ENCODE assay signal across 8 cellular contexts in the genomic region with DNA sequence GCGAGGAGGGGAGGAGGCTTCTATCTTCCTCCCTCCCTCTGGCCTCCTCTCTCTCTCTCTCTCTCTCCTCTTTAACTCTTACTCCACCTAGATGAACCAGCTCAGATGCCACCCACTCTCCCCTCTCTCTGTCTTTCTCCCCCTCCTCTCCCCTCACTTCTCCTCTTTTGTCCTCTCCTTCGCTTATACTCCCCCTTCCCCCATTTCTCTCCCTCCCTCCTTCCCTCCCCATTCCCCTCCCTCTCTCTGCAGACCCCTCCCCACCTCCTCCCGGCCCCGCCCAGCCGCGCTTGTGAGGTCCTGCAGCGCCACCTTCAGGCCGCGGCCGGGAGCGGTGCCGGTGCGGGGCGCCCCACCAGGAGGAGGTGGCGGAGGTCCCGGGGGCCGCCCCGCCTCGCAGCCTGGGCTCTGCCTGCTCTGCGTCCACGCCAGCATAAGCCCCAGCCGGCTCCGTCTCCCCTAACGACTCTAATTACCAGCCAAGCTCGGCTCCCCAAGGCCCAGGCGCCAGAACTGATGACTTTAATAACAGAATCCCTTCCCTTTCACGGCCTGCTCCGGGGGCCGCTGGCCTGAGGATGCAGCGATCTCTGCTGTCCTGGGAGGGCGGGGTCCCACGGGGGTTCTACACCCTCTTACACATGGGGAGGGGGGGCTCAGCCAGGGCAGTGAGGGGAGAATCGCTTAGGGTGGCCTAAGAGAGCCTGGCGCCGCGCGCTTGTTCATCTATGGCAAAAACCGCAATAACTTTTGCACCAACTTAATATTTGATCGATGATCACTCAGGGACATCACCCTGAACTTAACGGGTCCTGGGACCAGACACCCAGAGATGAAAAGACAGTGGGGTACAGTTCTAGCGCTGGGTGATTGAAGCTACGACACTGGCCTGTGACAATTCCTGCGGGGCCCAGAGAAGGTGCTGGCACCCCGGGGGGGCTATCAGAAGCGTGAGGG.
DNase-seq lines count a peak whose midpoint lies in the region; ATAC-seq and TF ChIP-seq lines count a peak whose summit lies in the region.

No MANE protein-coding gene starts in this region.

- TF ChIP-seq CTCF in GM10266 (IDR thresholded peaks at IDR 0.05; ENCODE audit: control insufficient read depth, insufficient read depth, low read depth, missing control alignments) (peak; percentile 54), body of pancreas (IDR thresholded peaks at IDR 0.05) (peak; percentile 15 to 56 (median 46))

- no peaks in the 10 kb centered on the region for H3K36me3 ChIP-seq in body of pancreas (replicated peaks in 1 of 2; ENCODE audit: insufficient read depth in 1 of 2, low read depth in 2 of 2)

- ATAC-seq in body of pancreas (no peak), HG03457 (IDR thresholded peaks at IDR 0.05; ENCODE audit: unreplicated experiment) (no peak), HG03565 (IDR thresholded peaks at IDR 0.05; ENCODE audit: unreplicated experiment) (no peak)

- TF ChIP-seq POLR2A in body of pancreas (IDR thresholded peaks at IDR 0.05) = no peak

- peaks cover 0 to 1% (median 0%) of the 10 kb centered on the region in 3 donors for H3K9me3 ChIP-seq in body of pancreas

- peak; percentile 52 for DNase-seq in GM10266 (ENCODE audit: extremely low spot score)
- DNase-seq in NCI-H2171 treated with DMSO at 0.1 percent for 48 hours (lab: John Stamatoyannopoulos, UW) = peak; percentile 65
- peak; percentile 21 to 61 (median 36) for DNase-seq in body of pancreas
- peak; percentile 18 for DNase-seq in iris pigment epithelial cell (ENCODE audit: low read depth)
- peak; percentile 6 to 22 (median 7) for DNase-seq in stimulated activated CD4-positive, alpha-beta T cell treated with anti-CD3 and anti-CD28 coated beads, TNF-alpha, amount 100 ng/mL, for 48 hours (ENCODE audit: low read depth in 3 of 3)
- no peak for DNase-seq in COLO829 (ENCODE audit: low spot score)

- H3K4me3 ChIP-seq in body of pancreas = no peak overlapping the region

- 20 to 24% methylated on average over 32 to 44 of the region's 45 CpGs for WGBS in body of pancreas, 2 donors

- intact Hi-C loops in body of pancreas (cut with DNase I) = no loop called here

- H3K27ac ChIP-seq in body of pancreas = no peak overlapping the region

- no peaks in the 10 kb centered on the region for H3K27me3 ChIP-seq in body of pancreas

- peaks cover 18% of the 10 kb centered on the region for H3K4me1 ChIP-seq in body of pancreas
